25 cellular contexts compared by ENCODE assay signal in the genomic region with DNA sequence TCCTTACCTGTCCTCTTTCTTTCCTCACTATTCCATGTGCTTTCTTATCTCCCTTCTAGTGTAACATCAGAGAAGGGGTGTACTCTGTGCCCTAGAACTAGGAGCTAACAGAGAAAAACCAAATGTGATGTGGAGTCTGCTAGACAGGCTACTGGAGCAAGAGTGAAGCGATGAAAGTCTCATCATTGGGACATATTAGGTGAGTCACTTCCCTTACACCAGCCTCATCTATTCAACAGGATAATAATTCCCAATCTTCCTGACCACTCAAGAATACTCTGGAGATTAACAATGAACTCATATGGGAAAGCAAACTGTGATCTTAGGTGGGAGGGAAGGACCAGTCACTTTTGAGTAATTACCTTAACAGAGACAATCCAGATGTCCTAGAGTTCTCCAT. TPM values are rescaled to one million over a fixed set of nuclear protein-coding genes. Genes with fewer than 3 reads are reported as not detected.
DNase-seq lines count a peak whose midpoint lies in the region; ATAC-seq, FAIRE-seq and TF ChIP-seq lines count a peak whose summit lies in the region.
"Had no signal": no experiment of that assay in that cellular context is flagged by ENCODE, and none has a peak within 500 bp of the region (broad histone marks: within the 10 kb centered on the region; RNA-seq: fewer than 3 reads in every experiment).

No MANE protein-coding gene starts in this region.

- no peak overlapping the region for H3K4me3 ChIP-seq in AG10803 (ENCODE audit: low read length)
- H3K4me3 ChIP-seq in endodermal cell (ENCODE audit: low read length): peak overlapping the region; percentile 35
- H3K4me3 ChIP-seq in body of pancreas: no peak overlapping the region
- H3K4me3 ChIP-seq: SJSA1 had no signal

- ATAC-seq in body of pancreas: no peak
- no peak for ATAC-seq in HG02759 (IDR thresholded peaks at IDR 0.05; ENCODE audit: unreplicated experiment)
- ATAC-seq: Panc1 had no signal

- H3K27me3 ChIP-seq in endodermal cell (ENCODE audit: control insufficient read depth, insufficient read depth, low read length, poor library complexity, severe bottlenecking): no peaks in the 10 kb centered on the region
- H3K27me3 ChIP-seq in body of pancreas: no peaks in the 10 kb centered on the region
- H3K27me3 ChIP-seq: SJSA1 had no signal

- H3K9ac ChIP-seq in endodermal cell (ENCODE audit: extremely low read depth, low read length, poor library complexity, severe bottlenecking): no peak overlapping the region

- FAIRE-seq in frontal cortex (lab: Jason Lieb, UNC): no peak

- H3K27ac ChIP-seq in endodermal cell (ENCODE audit: low read depth, low read length) (no peak overlapping the region), body of pancreas (no peak overlapping the region)
- H3K27ac ChIP-seq: HL-60, SJSA1 had no signal

- peaks cover 49% of the 10 kb centered on the region for H3K36me3 Mint-ChIP-seq in endodermal cell (ENCODE audit: low read depth)
- H3K36me3 Mint-ChIP-seq: CD8-positive, alpha-beta memory T cell had no signal

- WGBS in endodermal cell (ENCODE audit: insufficient coverage in 1 of 2, insufficient read length in 1 of 2), 2 experiments: 100% methylated on average over 1 of the region's 1 CpG; no CpG with 5 or more reads in 1 of the 2 experiments
- 78 to 100% methylated on average over 1 of the region's 1 CpG for WGBS in body of pancreas, 2 donors

- no peak overlapping the region for H3K27ac Mint-ChIP-seq in endodermal cell
- H3K27ac Mint-ChIP-seq: HFFc6 had no signal

- TF ChIP-seq CTCF in AG10803 (conservative IDR thresholded peaks at IDR 0.05; ENCODE audit: low read length): no peak
- TF ChIP-seq CTCF in endodermal cell (conservative IDR thresholded peaks at IDR 0.05): no peak
- TF ChIP-seq CTCF in body of pancreas (IDR thresholded peaks at IDR 0.05): no peak

- no peak overlapping the region for H3K4me3 Mint-ChIP-seq in endodermal cell
- H3K4me3 Mint-ChIP-seq: CD8-positive, alpha-beta memory T cell; HFFc6 had no signal

- no peaks in the 10 kb centered on the region for H3K27me3 Mint-ChIP-seq in endodermal cell (ENCODE audit: insufficient read depth)

- no peak for TF ChIP-seq POLR2A in body of pancreas (IDR thresholded peaks at IDR 0.05)

- DNase-seq in AG10803 (ENCODE audit: low read depth): peak; percentile 11
- peak; percentile 5 for DNase-seq in HT1080 (ENCODE audit: low read depth)
- no peak for DNase-seq in endodermal cell
- DNase-seq in renal cortical epithelial cell (ENCODE audit: low read depth): peak; percentile 1
- no peak for DNase-seq in body of pancreas
- no peak for DNase-seq in frontal cortex (ENCODE audit: low spot score in 2 of 2)
- DNase-seq: AML-193; C1 segment of cervical spinal cord; CD8-positive, alpha-beta memory T cell; DMS53; GF-D8; H7; HFFc6; KBM-7; NCI-H1092; NCI-H1436 treated with DMSO at 0.1 percent for 48 hours; NCI-H1930; NCI-H2171; NCI-H524 treated with DMSO at 0.1 percent for 48 hours; NCI-H82 had no signal

- intact Hi-C loops in body of pancreas (cut with DNase I): no loop called here

- H3K9me3 ChIP-seq in endodermal cell (ENCODE audit: control insufficient read depth, low read length): peaks cover 15% of the 10 kb centered on the region
- H3K9me3 ChIP-seq in body of pancreas: no peaks in the 10 kb centered on the region
- H3K9me3 ChIP-seq: SJSA1 had no signal

- H3K36me3 ChIP-seq in endodermal cell (ENCODE audit: control insufficient read depth, insufficient read depth, low read length) (peaks cover 15% of the 10 kb centered on the region), body of pancreas (replicated peaks in 1 of 2; ENCODE audit: insufficient read depth in 1 of 2, low read depth in 2 of 2) (no peaks in the 10 kb centered on the region)
- H3K36me3 ChIP-seq: SJSA1 had no signal

- H3K9me3 Mint-ChIP-seq in endodermal cell: peaks cover 50% of the 10 kb centered on the region
- H3K9me3 Mint-ChIP-seq: HFFc6 had no signal

- H3K4me1 Mint-ChIP-seq in endodermal cell: peaks cover 13% of the 10 kb centered on the region

- no peaks in the 10 kb centered on the region for H3K4me1 ChIP-seq in endodermal cell (ENCODE audit: control insufficient read depth, insufficient read depth, low read length)
- H3K4me1 ChIP-seq in body of pancreas: no peaks in the 10 kb centered on the region
- H3K4me1 ChIP-seq: SJSA1 had no signal

RNA-seq across cellular contexts. Expression of a gene that starts 58.1 kb away (rescaled TPM):
- total RNA-seq in HT1080 (2014; rRNA removed; shearing (Covaris generic)): not detected in 2 replicates
- not detected in 2 replicates for polyA plus RNA-seq in HT1080 (2015; cell fraction: cytosol; rRNA removed)
- polyA plus RNA-seq in HT1080 (2015; cell fraction: nucleus; rRNA removed): 0.05 and 0.10 TPM in 2 replicates
- under 1 TPM; 0.51 to 0.66 TPM for total RNA-seq in endodermal cell
- polyA plus RNA-seq in endodermal cell (2013, experiment 1 of 2): 0.21 TPM
- polyA plus RNA-seq in endodermal cell (2013, experiment 2 of 2): 0.37 TPM
- 0.25 TPM in 1 of 2 replicates, not detected in the other for total RNA-seq in renal cortical epithelial cell
- total RNA-seq in body of pancreas: under 1 TPM in 1 of 2 donors, not detected in 1; 0.52 TPM
- 0.82 TPM for total RNA-seq in frontal cortex
- total RNA-seq: HT-29 had no signal
- polyA plus RNA-seq: CD8-positive, alpha-beta memory T cell had no signal

Comparison
In these comparisons a context has a peak if more than half of its experiments do, and no peak if none do; other contexts are left out.
1. DNase-seq: peak in AG10803 (single experiment), HT1080 (single experiment) and renal cortical epithelial cell (single experiment); none in endodermal cell (single experiment), body of pancreas (0 of 4) and frontal cortex (0 of 2).